27 cellular contexts compared by ENCODE assay signal in the genomic region with DNA sequence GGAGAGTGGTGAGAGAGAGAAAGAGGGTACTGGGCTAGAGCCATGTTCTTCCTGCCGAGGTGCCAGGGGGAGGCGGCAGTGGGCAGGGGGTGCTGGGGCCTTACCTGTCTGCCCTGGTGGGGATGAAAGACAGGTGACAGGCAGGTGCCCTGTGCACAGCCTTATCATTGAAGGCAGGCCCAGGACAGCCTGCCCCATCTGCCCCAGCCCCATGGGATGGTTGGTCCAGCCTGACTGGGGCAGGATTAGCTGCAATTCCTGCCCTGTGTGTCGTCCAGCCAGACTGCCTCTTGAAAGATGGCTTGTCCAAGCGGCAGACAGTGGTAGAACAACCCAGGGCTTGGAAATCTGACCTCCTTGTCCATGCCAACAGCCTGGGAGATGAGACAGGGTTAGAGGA.
"Had no signal": no experiment of that assay in that cellular context is flagged by ENCODE, and none has a peak within 500 bp of the region (broad histone marks: within the 10 kb centered on the region; RNA-seq: fewer than 3 reads in every experiment).

No MANE protein-coding gene starts in this region.

- H3K27me3 ChIP-seq: heart right ventricle, hepatocyte, neural progenitor cell, pancreas, stomach, testis, thyroid gland, transverse colon, upper lobe of left lung, vagina had no signal

- H3K27ac Mint-ChIP-seq: naive thymus-derived CD4-positive, alpha-beta T cell; natural killer cell treated with Interleukin-12 subunit alpha and Interleukin-12 subunit beta and Interleukin-15 and Interleukin-18, amount 100 ng/mL, for 72 hours; stimulated activated naive B cell treated with anti-CD40 and anti-IgM and Interleukin-4, amounts not matched to agents 10 μg/mL and 1 μg/mL and 100 μg/mL, for 72 hours had no signal

- H3K36me3 ChIP-seq: heart right ventricle, lower lobe of right lung, neural progenitor cell, pancreas, prostate gland, stomach, thyroid gland, transverse colon, upper lobe of left lung, vagina had no signal

- FAIRE-seq: keratinocyte, pancreas had no signal

- H3K27me3 Mint-ChIP-seq: naive thymus-derived CD4-positive, alpha-beta T cell; natural killer cell treated with Interleukin-12 subunit alpha and Interleukin-12 subunit beta and Interleukin-15 and Interleukin-18, amount 100 ng/mL, for 72 hours; stimulated activated naive B cell treated with anti-CD40 and anti-IgM and Interleukin-4, amounts not matched to agents 10 μg/mL and 1 μg/mL and 100 μg/mL, for 72 hours had no signal

- H3K4me1 Mint-ChIP-seq: naive thymus-derived CD4-positive, alpha-beta T cell; neural progenitor cell had no signal

- H3K36me3 Mint-ChIP-seq: naive thymus-derived CD4-positive, alpha-beta T cell; natural killer cell treated with Interleukin-12 subunit alpha and Interleukin-12 subunit beta and Interleukin-15 and Interleukin-18, amount 100 ng/mL, for 72 hours; stimulated activated naive B cell treated with anti-CD40 and anti-IgM and Interleukin-4, amounts not matched to agents 10 μg/mL and 1 μg/mL and 100 μg/mL, for 72 hours had no signal

- H3K79me2 ChIP-seq: hepatocyte had no signal

- H3K4me1 ChIP-seq: lower lobe of right lung, neural progenitor cell, prostate gland, testis, thyroid gland, vagina had no signal

- H3K9me3 Mint-ChIP-seq: natural killer cell treated with Interleukin-12 subunit alpha and Interleukin-12 subunit beta and Interleukin-15 and Interleukin-18, amount 100 ng/mL, for 72 hours; neural progenitor cell; stimulated activated naive B cell treated with anti-CD40 and anti-IgM and Interleukin-4, amounts not matched to agents 10 μg/mL and 1 μg/mL and 100 μg/mL, for 72 hours had no signal

- H3K4me3 ChIP-seq: heart right ventricle, hepatocyte, lower lobe of right lung, mucosa of descending colon, neural progenitor cell, pancreas, prostate gland, skin epidermis, stomach, testis, thyroid gland, transverse colon, upper lobe of left lung, vagina had no signal

- H3K9me3 ChIP-seq: heart right ventricle, lower lobe of right lung, mucosa of descending colon, pancreas, prostate gland, stomach, testis, thyroid gland, transverse colon, upper lobe of left lung, vagina had no signal

- H3K4me2 ChIP-seq: hepatocyte, neural progenitor cell had no signal

- H3K4me3 Mint-ChIP-seq: naive thymus-derived CD4-positive, alpha-beta T cell; natural killer cell treated with Interleukin-12 subunit alpha and Interleukin-12 subunit beta and Interleukin-15 and Interleukin-18, amount 100 ng/mL, for 72 hours; neural progenitor cell; stimulated activated naive B cell treated with anti-CD40 and anti-IgM and Interleukin-4, amounts not matched to agents 10 μg/mL and 1 μg/mL and 100 μg/mL, for 72 hours had no signal

- H3K27ac ChIP-seq: heart right ventricle, hepatocyte, lower lobe of right lung, neural progenitor cell, pancreas, prostate gland, skin epidermis, stomach, testis, thyroid gland, transverse colon, upper lobe of left lung, vagina had no signal

- DNase-seq: kidney glomerular epithelial cell; left cardiac atrium; lower lobe of right lung; midbrain; mucosa of descending colon; naive thymus-derived CD4-positive, alpha-beta T cell; retina; stimulated activated CD4-positive, alpha-beta T cell treated with anti-CD3 and anti-CD28 coated beads, Interleukin-12 subunit alpha, Interleukin-12 subunit beta, amount 100 ng/mL, for 4 hours; stimulated activated CD4-positive, alpha-beta T cell treated with anti-CD3 and anti-CD28 coated beads, Interleukin-15, amount 100 ng/mL, for 24 hours; stimulated activated CD4-positive, alpha-beta T cell treated with anti-CD3 and anti-CD28 coated beads, Interleukin-2, amount 100 ng/mL, for 24 hours; stimulated activated CD4-positive, alpha-beta T cell treated with anti-CD3 and anti-CD28 coated beads, Interleukin-4, amount 100 ng/mL, for 1 hour; stimulated activated naive B cell treated with anti-CD40 and anti-IgM and Interleukin-4, amounts not matched to agents 10 μg/mL and 1 μg/mL and 100 μg/mL, for 72 hours; stimulated activated naive CD8-positive, alpha-beta T cell treated with anti-CD3 and anti-CD28 coated beads, Interleukin-15, Interleukin-2, amounts not matched to agents 100 U/mL and 50 U/mL, for 24 hours; stomach; testis; thyroid gland; transverse colon; upper lobe of left lung had no signal

- H2AFZ ChIP-seq: hepatocyte, neural progenitor cell had no signal
